9 cellular contexts compared by ENCODE assay signal in the genomic region with DNA sequence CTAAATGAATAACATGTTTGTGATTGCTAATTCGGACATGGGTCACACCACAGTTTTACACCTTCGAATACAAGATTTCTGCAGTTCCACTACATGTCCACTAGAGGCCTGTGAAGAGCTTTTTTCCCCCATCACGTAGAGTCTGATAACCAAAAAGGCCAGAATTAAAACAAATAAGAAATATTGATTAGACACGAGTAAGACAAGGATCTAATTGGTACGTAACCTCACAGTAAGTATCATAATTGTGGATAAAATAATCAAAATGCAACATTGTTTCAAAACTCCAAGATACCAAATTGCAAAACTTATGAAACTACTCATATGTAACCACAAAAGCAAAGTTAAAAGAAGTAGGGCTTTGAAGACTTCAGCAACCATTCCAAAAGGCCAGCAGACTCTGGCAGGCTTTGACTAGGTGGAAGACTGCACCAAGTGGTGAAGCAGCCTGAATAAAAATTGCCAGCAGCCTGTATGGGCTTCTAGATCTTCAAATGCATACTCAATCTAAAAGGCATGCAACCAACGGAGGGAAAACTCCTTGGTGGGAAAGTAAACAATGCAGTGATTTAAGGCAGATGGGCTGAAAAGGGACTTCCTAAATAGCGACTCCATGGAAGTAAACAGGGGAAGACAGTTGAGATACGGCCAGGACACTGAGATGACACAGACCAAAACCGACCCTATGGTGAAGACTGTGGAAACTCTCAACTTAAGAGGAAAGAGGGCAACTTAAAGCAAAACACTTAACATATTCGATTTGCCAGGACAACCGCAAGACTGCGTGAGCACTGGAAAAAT. TPM values are rescaled to one million over a fixed set of nuclear protein-coding genes. Genes with fewer than 3 reads are reported as not detected.
DNase-seq lines count a peak whose midpoint lies in the region; ATAC-seq, FAIRE-seq and TF ChIP-seq lines count a peak whose summit lies in the region.
"Had no signal": no experiment of that assay in that cellular context is flagged by ENCODE, and none has a peak within 500 bp of the region (broad histone marks: within the 10 kb centered on the region; RNA-seq: fewer than 3 reads in every experiment).

No MANE protein-coding gene starts in this region.

- peak overlapping the region in 1 of 2 donors; percentile 17 for H3K9ac ChIP-seq in kidney (ENCODE audit: low read length in 2 of 2)

- TF ChIP-seq CTCF in GM10248 (IDR thresholded peaks at IDR 0.05; ENCODE audit: control extremely low read depth, extremely low read depth, low read depth, missing control alignments) (peak; percentile 78), breast epithelium (IDR thresholded peaks at IDR 0.05) (peak; percentile 76 to 92 (median 90)), kidney (IDR thresholded peaks at IDR 0.05; ENCODE audit: borderline replicate concordance, extremely low read depth, insufficient read depth) (peak; percentile 87)

- POLR2A ChIA-PET in GM10248 (lab: Yijun Ruan, JAX): no interaction called here

- H3K4me3 ChIP-seq in ACC112 (ENCODE audit: low read depth, low read length): peak overlapping the region; percentile 65
- peak overlapping the region in 1 of 3 donors; percentile 31 for H3K4me3 ChIP-seq in breast epithelium
- H3K4me3 ChIP-seq in kidney (ENCODE audit: low read length in 2 of 2): no peak overlapping the region

- H3K27me3 ChIP-seq in ACC112 (ENCODE audit: insufficient read depth, low read length): no peaks in the 10 kb centered on the region
- no peaks in the 10 kb centered on the region for H3K27me3 ChIP-seq in breast epithelium

- peak; percentile 60 for DNase-seq in GM10248 (ENCODE audit: extremely low spot score)
- DNase-seq in NCI-H69 (lab: John Stamatoyannopoulos, UW): peak; percentile 65
- no peak for DNase-seq in breast epithelium (ENCODE audit: low spot score in 2 of 2)
- DNase-seq in kidney: no peak
- DNase-seq in superior temporal gyrus (ENCODE audit: extremely low spot score): peak; percentile 92
- DNase-seq in H54 (ENCODE audit: insufficient read length, low spot score): no peak

- ATAC-seq in HG02885 (IDR thresholded peaks at IDR 0.05; ENCODE audit: poor library complexity, unreplicated experiment): peak; percentile 68

- CTCF ChIA-PET in GM10248 (lab: Yijun Ruan, JAX): interaction anchor here (0.5 to 3.0 kb wide), 35 partner anchors 9 to 578 kb away, joined by 3 to 18 read pairs (median 4); a partner anchor contains a TSS

- peaks cover 83% of the 10 kb centered on the region for H3K79me2 ChIP-seq in ACC112 (ENCODE audit: control insufficient read depth, insufficient read depth, low read length, unreplicated experiment)

- H3K4me1 ChIP-seq in ACC112 (ENCODE audit: control insufficient read depth, insufficient read depth, low read length, unreplicated experiment) (peaks cover 57% of the 10 kb centered on the region), breast epithelium (peaks cover 0 to 19% of the 10 kb centered on the region in 2 donors), kidney (ENCODE audit: control insufficient read depth in 1 of 2, insufficient read depth in 1 of 2, low read depth in 1 of 2, low read length in 2 of 2) (peaks cover 6 to 15% of the 10 kb centered on the region in 2 donors)

- no peak overlapping the region for H2AFZ ChIP-seq in ACC112 (ENCODE audit: low read length, unreplicated experiment)

- peaks cover 36% of the 10 kb centered on the region for H3K36me3 ChIP-seq in ACC112 (ENCODE audit: insufficient read depth, low read length)
- H3K36me3 ChIP-seq in breast epithelium: no peaks in the 10 kb centered on the region
- H3K36me3 ChIP-seq in kidney (ENCODE audit: control insufficient read depth in 1 of 2, insufficient read depth in 2 of 2, low read length in 2 of 2): peaks cover 0 to 4% of the 10 kb centered on the region in 2 donors

- no peak for TF ChIP-seq POLR2A in breast epithelium (IDR thresholded peaks at IDR 0.05)
- no peak for TF ChIP-seq POLR2A in H54 (IDR thresholded peaks at IDR 0.05; ENCODE audit: low read depth, low read length)

- peak overlapping the region; percentile 91 for H3K27ac ChIP-seq in ACC112 (ENCODE audit: low read depth, low read length)
- peak overlapping the region; percentile 66 to 79 for H3K27ac ChIP-seq in breast epithelium
- no peak overlapping the region for H3K27ac ChIP-seq in kidney (ENCODE audit: low read depth in 2 of 2, low read length in 2 of 2)

- H3K9me3 ChIP-seq in breast epithelium (no peaks in the 10 kb centered on the region), kidney (ENCODE audit: control insufficient read depth in 1 of 2, low read length in 2 of 2) (no peaks in the 10 kb centered on the region)

- FAIRE-seq in kidney (lab: Jason Lieb, UNC) (peak; percentile 15), H54 (lab: Jason Lieb, UNC) (no peak)

- intact Hi-C loops in breast epithelium (cut with DNase I; ENCODE audit: low total_unique reads): no loop called here
- intact Hi-C loops in kidney (cut with DNase I): no loop called here

RNA-seq across cellular contexts. Expression of a gene that starts 56.7 kb away (rescaled TPM):
- total RNA-seq in breast epithelium (10 to 100 TPM; 42.4 to 62.3 (median 58.7) TPM), kidney (37.2 TPM)
- 5.1 TPM for polyA plus RNA-seq in kidney (ENCODE audit: insufficient read depth, low read depth, low replicate concordance)
- polyA plus RNA-seq: IgD-negative memory B cell had no signal

Comparison
In these comparisons a context has a peak if more than half of its experiments do, and no peak if none do; other contexts are left out.
1. H3K27ac ChIP-seq: peak in ACC112 (single experiment) and breast epithelium (2 of 2); none in kidney (0 of 2).
2. DNase-seq: peak in GM10248 (single experiment), NCI-H69 (single experiment) and superior temporal gyrus (single experiment); none in breast epithelium (0 of 2), kidney (single experiment) and H54 (single experiment).
3. Peak in every context shown above with its lines, with median percentiles within 50 percentile points of each other: CTCF ChIP-seq.